Comparison of ENCODE assay signal across 9 cellular contexts in the genomic region with DNA sequence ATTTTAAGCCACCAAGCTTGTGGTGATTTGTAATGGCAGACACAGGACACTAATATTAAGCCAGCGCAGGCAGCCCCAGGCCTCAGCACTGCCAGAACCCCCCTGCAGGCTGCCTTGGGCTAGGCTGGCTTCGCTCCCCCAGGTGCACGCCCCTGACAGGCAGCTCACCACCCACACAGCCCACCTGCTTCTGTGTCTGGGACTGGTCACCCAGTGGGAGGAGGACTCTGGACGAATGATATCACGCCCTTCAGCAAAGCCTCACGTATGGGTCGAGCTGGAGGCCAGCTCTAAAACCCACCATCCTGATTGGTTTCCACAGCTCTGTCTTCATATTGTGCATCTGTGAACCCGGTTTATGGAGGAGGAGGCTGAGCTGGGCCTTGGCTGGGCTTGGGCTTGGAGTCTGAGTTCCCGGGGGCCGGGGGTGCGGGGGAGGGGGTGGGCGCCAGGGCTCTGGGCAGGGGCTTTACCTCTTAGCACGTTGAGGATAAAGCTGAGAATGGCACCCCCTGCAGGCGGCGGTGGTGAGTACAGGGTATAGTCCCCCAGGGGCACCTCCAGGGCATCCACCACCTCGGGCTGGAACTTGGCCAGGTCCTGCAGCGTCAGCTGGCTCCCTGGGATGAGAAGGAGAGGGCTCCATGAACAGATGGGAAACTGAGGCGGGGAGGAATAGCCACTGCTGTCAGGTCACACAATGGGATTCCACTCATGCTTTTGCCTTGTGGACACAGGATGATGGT. TPM values are rescaled to one million over a fixed set of nuclear protein-coding genes. Genes with fewer than 3 reads are reported as not detected.
A peak's percentile ranks its signal among the peaks of the same experiment; 100 is the strongest.
DNase-seq lines count a peak whose midpoint lies in the region; ATAC-seq, FAIRE-seq and TF ChIP-seq lines count a peak whose summit lies in the region.
"Had no signal": no experiment of that assay in that cellular context is flagged by ENCODE, and none has a peak within 500 bp of the region (broad histone marks: within the 10 kb centered on the region; RNA-seq: fewer than 3 reads in every experiment).

No MANE protein-coding gene starts in this region.

- H3K9me1 ChIP-seq in keratinocyte (ENCODE audit: control insufficient read depth, extremely low read depth, insufficient read depth, low read length), result no peaks in the 10 kb centered on the region

- TF ChIP-seq CTCF in Peyer's patch (IDR thresholded peaks at IDR 0.05) (peak in 5 of 6 experiments; percentile 31 to 56 (median 43)), keratinocyte (optimal IDR thresholded peaks at IDR 0.05 in 1 of 3, IDR thresholded peaks at IDR 0.05 in 1 of 3, conservative IDR thresholded peaks at IDR 0.05 in 1 of 3; ENCODE audit: extremely low read depth in 1 of 3, insufficient read depth in 2 of 3, low read length in 3 of 3) (peak in 2 of 3 experiments; percentile 28 to 48)

- H3K9me3 ChIP-seq in Peyer's patch, result no peaks in the 10 kb centered on the region
- H3K9me3 ChIP-seq in keratinocyte (ENCODE audit: control insufficient read depth, low read depth, low read length), result no peaks in the 10 kb centered on the region

- H3K79me2 ChIP-seq in keratinocyte (ENCODE audit: control insufficient read depth, insufficient read depth, low read length), result no peaks in the 10 kb centered on the region

- H3K27ac ChIP-seq in Peyer's patch, result no peak overlapping the region
- H3K27ac ChIP-seq in keratinocyte (ENCODE audit: control insufficient read depth, insufficient read depth, low read length), result no peak overlapping the region

- ATAC-seq in GM21717 (IDR thresholded peaks at IDR 0.05; ENCODE audit: unreplicated experiment), result no peak
- no peak for ATAC-seq in HG03108 (IDR thresholded peaks at IDR 0.05; ENCODE audit: unreplicated experiment)

- H3K36me3 ChIP-seq in Peyer's patch (no peaks in the 10 kb centered on the region), keratinocyte (ENCODE audit: control insufficient read depth in 2 of 2, extremely low read depth in 1 of 2, insufficient read depth in 2 of 2, low read length in 2 of 2) (no peaks in the 10 kb centered on the region)

- no peak overlapping the region for H3K9ac ChIP-seq in keratinocyte (ENCODE audit: control insufficient read depth, extremely low read depth, insufficient read depth, low read length)

- TF ChIP-seq POLR2A in GM12891 (IDR thresholded peaks at IDR 0.05; ENCODE audit: low read depth, low read length), result no peak
- no peak for TF ChIP-seq POLR2A in Peyer's patch (IDR thresholded peaks at IDR 0.05)

- dilution Hi-C loops in keratinocyte (cut with MboI; ENCODE audit: extremely low pct_ligation_motif_present, low sequenced_read_pairs), result no loop called here

- H4K20me1 ChIP-seq in keratinocyte (ENCODE audit: control insufficient read depth, extremely low read depth, insufficient read depth, low read length), result no peaks in the 10 kb centered on the region

- H3K4me3 ChIP-seq in Peyer's patch (no peak overlapping the region), keratinocyte (ENCODE audit: control insufficient read depth in 2 of 3, extremely low read depth in 1 of 3, insufficient read depth in 2 of 3, low read depth in 1 of 3, low read length in 3 of 3) (no peak overlapping the region)

- H3K4me1 ChIP-seq in Peyer's patch (no peaks in the 10 kb centered on the region), keratinocyte (ENCODE audit: control insufficient read depth, extremely low read depth, insufficient read depth, low read length) (no peaks in the 10 kb centered on the region)

- FAIRE-seq in GM12891 (lab: Jason Lieb, UNC), result peak; percentile 80
- FAIRE-seq in keratinocyte (lab: Jason Lieb, UNC), result no peak

- no peak overlapping the region for H3K4me2 ChIP-seq in keratinocyte (ENCODE audit: control insufficient read depth, extremely low read depth, insufficient read depth, low read depth, low read length)

- H2AFZ ChIP-seq in keratinocyte (ENCODE audit: control insufficient read depth, low read length), result no peak overlapping the region

- H3K27me3 ChIP-seq in Peyer's patch (no peaks in the 10 kb centered on the region), keratinocyte (ENCODE audit: control insufficient read depth, extremely low read depth, insufficient read depth, low read length) (no peaks in the 10 kb centered on the region)

- DNase-seq in GM12891 (ENCODE audit: insufficient read length, low spot score) (peak; percentile 75), Peyer's patch (peak; percentile 57 to 82 (median 70)), keratinocyte (ENCODE audit: low read depth, low spot score) (no peak), kidney glomerular epithelial cell (lab: John Stamatoyannopoulos, UW) (no peak)
- peak; percentile 22 to 60 (median 42) for DNase-seq in activated naive CD4-positive, alpha-beta T cell (lab: John Stamatoyannopoulos, UW)
- DNase-seq in stimulated activated CD8-positive, alpha-beta memory T cell treated with anti-CD3 and anti-CD28 coated beads, Interleukin-2, amount 100 ng/mL, for 48 hours (ENCODE audit: low read depth in 2 of 2), result peak; percentile 54 to 67

TF ChIP-seq in GM12891, 5 proteins besides CTCF, POLR2A, EP300 and RAD21:
- no peak for TF ChIP-seq SPI1 (IDR thresholded peaks at IDR 0.05; ENCODE audit: low read depth, low read length)
- TF ChIP-seq TAF1 (IDR thresholded peaks at IDR 0.05; ENCODE audit: low read depth, low read length), result no peak
- TF ChIP-seq POLR2AphosphoS5 (IDR thresholded peaks at IDR 0.05; ENCODE audit: low read depth, low read length), result no peak
- TF ChIP-seq PAX5 (IDR thresholded peaks at IDR 0.05; ENCODE audit: insufficient read depth, low read length, severe bottlenecking), result no peak
- no peak for TF ChIP-seq POU2F2 (IDR thresholded peaks at IDR 0.05; ENCODE audit: low read depth, low read length)
TF ChIP-seq in GM12891: peak in this region for 0.

RNA-seq across cellular contexts. Expression of a gene that starts 13.8 kb away (rescaled TPM):
- polyA plus RNA-seq in GM12891 (2012; ENCODE audit: low read depth, missing spikeins), result not detected
- total RNA-seq in Peyer's patch, result 10 to 100 TPM in 3 of 4 donors, 1 to 10 TPM in 1; 8.9 to 25.2 (median 12.3) TPM
- polyA plus RNA-seq in keratinocyte, result not detected in 3 replicates
- polyA plus RNA-seq in keratinocyte (2011; ENCODE audit: low read depth), result not detected
- polyA plus RNA-seq in keratinocyte (2011; cell fraction: cytosol; rRNA removed), result not detected in 2 replicates
- polyA plus RNA-seq in keratinocyte (2011; cell fraction: nucleus; rRNA removed), result not detected in 2 replicates
- polyA plus RNA-seq in keratinocyte (2012; ENCODE audit: low replicate concordance), result not detected in 2 replicates
- polyA minus RNA-seq in keratinocyte, result not detected in 3 replicates
- not detected for polyA minus RNA-seq in keratinocyte (2011; cell fraction: cytosol; rRNA and poly(A)+ RNA removed)
- not detected in 2 replicates for polyA minus RNA-seq in keratinocyte (2011; cell fraction: nucleus; rRNA and poly(A)+ RNA removed)
- polyA plus RNA-seq: IgD-negative memory B cell had no signal

RNA-seq across cellular contexts. Expression of a gene that starts 39.5 kb away (rescaled TPM):
- polyA plus RNA-seq in GM12891 (2012; ENCODE audit: low read depth, missing spikeins), result 9.4 TPM
- total RNA-seq in Peyer's patch, result 100 to 1,000 TPM in 1 of 4 donors, 10 to 100 TPM in 3; 24.2 to 147 (median 34.4) TPM
- 14.5 to 19.3 TPM (median 19.3 TPM) in 3 replicates for polyA plus RNA-seq in keratinocyte
- 17.4 TPM for polyA plus RNA-seq in keratinocyte (2011; ENCODE audit: low read depth)
- 12.3 and 14.7 TPM in 2 replicates for polyA plus RNA-seq in keratinocyte (2011; cell fraction: cytosol; rRNA removed)
- 20.9 and 22.4 TPM in 2 replicates for polyA plus RNA-seq in keratinocyte (2011; cell fraction: nucleus; rRNA removed)
- 7.7 and 16.9 TPM in 2 replicates for polyA plus RNA-seq in keratinocyte (2012; ENCODE audit: low replicate concordance)
- polyA minus RNA-seq in keratinocyte, result 18.6 to 27.7 TPM (median 19.5 TPM) in 3 replicates
- polyA minus RNA-seq in keratinocyte (2011; cell fraction: cytosol; rRNA and poly(A)+ RNA removed), result 11.9 TPM
- 22.1 and 38.0 TPM in 2 replicates for polyA minus RNA-seq in keratinocyte (2011; cell fraction: nucleus; rRNA and poly(A)+ RNA removed)

RNA-seq across cellular contexts. Expression of a gene that starts 49.8 kb away (rescaled TPM):
- polyA plus RNA-seq in GM12891 (2012; ENCODE audit: low read depth, missing spikeins), result 0.08 TPM
- total RNA-seq in Peyer's patch, result 100 to 1,000 TPM in 2 of 4 donors, 10 to 100 TPM in 2; 10.7 to 367 (median 209) TPM
- polyA plus RNA-seq in keratinocyte, result 0.01 to 0.10 TPM (median 0.03 TPM) in 3 replicates
- not detected for polyA plus RNA-seq in keratinocyte (2011; ENCODE audit: low read depth)
- polyA plus RNA-seq in keratinocyte (2011; cell fraction: cytosol; rRNA removed), result 0.02 and 0.04 TPM in 2 replicates
- 0.31 and 0.34 TPM in 2 replicates for polyA plus RNA-seq in keratinocyte (2011; cell fraction: nucleus; rRNA removed)
- polyA plus RNA-seq in keratinocyte (2012; ENCODE audit: low replicate concordance), result 0.14 TPM in 1 of 2 replicates, not detected in the other
- polyA minus RNA-seq in keratinocyte, result 0.16 to 0.40 TPM in 2 of 3 replicates, not detected in the other
- polyA minus RNA-seq in keratinocyte (2011; cell fraction: cytosol; rRNA and poly(A)+ RNA removed), result not detected
- 0.74 and 1.0 TPM in 2 replicates for polyA minus RNA-seq in keratinocyte (2011; cell fraction: nucleus; rRNA and poly(A)+ RNA removed)
- polyA plus RNA-seq: IgD-negative memory B cell had no signal

Comparison
In these comparisons a context has a peak if more than half of its experiments do, and no peak if none do; other contexts are left out.
1. DNase-seq: peak in GM12891 (single experiment), Peyer's patch (3 of 3), activated naive CD4-positive, alpha-beta T cell (4 of 4) and stimulated activated CD8-positive, alpha-beta memory T cell treated with anti-CD3 and anti-CD28 coated beads, Interleukin-2, amount 100 ng/mL, for 48 hours (2 of 2); none in keratinocyte (single experiment) and kidney glomerular epithelial cell (single experiment).